In the genomic region with DNA sequence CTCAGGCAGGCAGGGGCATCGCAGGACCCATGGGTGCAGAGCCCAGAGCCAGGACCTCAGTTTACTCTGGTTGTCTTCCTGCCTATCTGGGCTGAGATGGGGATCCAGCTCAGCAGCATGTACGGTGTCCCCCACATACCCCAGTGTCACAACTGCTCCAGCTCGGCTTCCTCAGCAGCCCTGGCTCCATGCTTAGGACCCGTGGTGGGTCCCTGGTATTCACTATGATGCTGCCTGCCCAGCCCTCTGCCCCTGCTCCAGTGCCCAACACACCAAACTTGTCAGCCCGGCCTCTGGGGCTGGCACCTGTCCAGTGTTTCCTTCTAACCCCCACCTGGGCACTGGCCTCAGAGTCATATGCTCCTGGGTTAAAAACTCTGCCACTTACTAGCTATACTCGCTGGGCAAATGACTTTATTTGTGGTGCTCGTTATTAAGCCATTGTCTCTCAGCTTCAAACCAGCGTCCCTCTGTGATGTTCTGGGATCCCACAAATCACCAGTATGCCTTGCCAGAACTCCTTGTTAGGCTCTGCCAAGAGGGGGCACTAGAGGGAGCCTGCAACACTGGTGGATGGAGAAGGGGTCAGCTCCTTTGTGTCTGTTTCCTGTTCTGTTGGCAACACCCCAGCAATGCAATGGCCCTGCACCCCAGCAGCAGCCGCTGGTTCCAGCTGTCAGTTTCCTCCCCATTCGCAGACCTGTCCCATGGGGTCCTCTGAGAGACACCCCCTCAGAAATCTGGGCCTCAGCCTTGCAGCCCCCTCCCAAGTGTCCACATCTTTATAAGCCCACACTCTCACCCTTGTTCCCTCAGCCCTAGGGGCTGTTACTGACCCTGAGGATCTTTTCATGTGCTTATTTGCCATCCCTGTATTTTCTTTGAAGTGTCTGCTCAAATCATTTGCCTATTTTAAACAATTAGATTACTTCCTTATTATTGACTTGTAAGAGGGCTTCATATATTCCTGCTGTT, we compare ENCODE assay signal across 1 cellular context.
TF ChIP-seq lines count a peak whose summit lies in the region.

No MANE protein-coding gene starts in this region.

TF ChIP-seq in HepG2, 621 proteins besides CTCF, POLR2A, EP300 and RAD21 (continued from another document):
- no peak for TF ChIP-seq NR0B2 (CRISPR knock-in tag; IDR thresholded peaks at IDR 0.05)
- no peak for TF ChIP-seq ZNF441 (CRISPR knock-in tag; IDR thresholded peaks at IDR 0.05; ENCODE audit: borderline replicate concordance)
- no peak for TF ChIP-seq ZNF839 (CRISPR knock-in tag; IDR thresholded peaks at IDR 0.05; ENCODE audit: borderline replicate concordance)
- TF ChIP-seq, protein P1, sequence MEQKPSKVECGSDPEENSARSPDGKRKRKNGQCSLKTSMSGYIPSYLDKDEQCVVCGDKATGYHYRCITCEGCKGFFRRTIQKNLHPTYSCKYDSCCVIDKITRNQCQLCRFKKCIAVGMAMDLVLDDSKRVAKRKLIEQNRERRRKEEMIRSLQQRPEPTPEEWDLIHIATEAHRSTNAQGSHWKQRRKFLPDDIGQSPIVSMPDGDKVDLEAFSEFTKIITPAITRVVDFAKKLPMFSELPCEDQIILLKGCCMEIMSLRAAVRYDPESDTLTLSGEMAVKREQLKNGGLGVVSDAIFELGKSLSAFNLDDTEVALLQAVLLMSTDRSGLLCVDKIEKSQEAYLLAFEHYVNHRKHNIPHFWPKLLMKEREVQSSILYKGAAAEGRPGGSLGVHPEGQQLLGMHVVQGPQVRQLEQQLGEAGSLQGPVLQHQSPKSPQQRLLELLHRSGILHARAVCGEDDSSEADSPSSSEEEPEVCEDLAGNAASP (CRISPR knock-in tag; IDR thresholded peaks at IDR 0.05; ENCODE audit: borderline replicate concordance) = no peak
- TF ChIP-seq ZNF546 (CRISPR knock-in tag; conservative IDR thresholded peaks at IDR 0.05) = no peak
- TF ChIP-seq ZBTB8A (CRISPR knock-in tag; IDR thresholded peaks at IDR 0.05; ENCODE audit: borderline replicate concordance, low read depth) = no peak
- TF ChIP-seq NFKB2 (CRISPR knock-in tag; IDR thresholded peaks at IDR 0.05; ENCODE audit: borderline replicate concordance) = no peak
- no peak for TF ChIP-seq ZNF292 (CRISPR knock-in tag; IDR thresholded peaks at IDR 0.05; ENCODE audit: borderline replicate concordance, low read depth)
